25 cellular contexts compared by ENCODE assay signal in genomic region chr14:60732840-60733483, GRCh38. TPM values are rescaled to one million over a fixed set of nuclear protein-coding genes. Genes with fewer than 3 reads are reported as not detected.
"Had no signal": no experiment of that assay in that cellular context is flagged by ENCODE, and none has a peak within 500 bp of the region (broad histone marks: within the 10 kb centered on the region; RNA-seq: fewer than 3 reads in every experiment).

No MANE protein-coding gene starts in this region.

- DNase-seq: activated CD4-positive, alpha-beta T cell treated with anti-CD3 and anti-CD28 coated beads, Interleukin-2, amount 10 ng/mL, durations not matched to agents 24 days and 14 days; activated CD4-positive, alpha-beta T cell treated with anti-CD3 and anti-CD28 coated beads, Interleukin-2, amount 50 U/mL, for 4 hours; activated CD8-positive, alpha-beta T cell treated with anti-CD3 and anti-CD28 coated beads, Interleukin-2, amount 10 ng/mL, durations not matched to agents 7 days and 5 days; activated gamma-delta T cell treated with Interleukin-2 at 50 U/mL for 16 hours; activated naive CD4-positive, alpha-beta T cell treated with anti-CD3 and anti-CD28 coated beads for 36 hours; activated naive CD8-positive, alpha-beta T cell treated with anti-CD3 and anti-CD28 coated beads, Interleukin-2, amount 50 U/mL, for 24 hours; activated T-cell treated with anti-CD3 and anti-CD28 coated beads for 4 hours; activated T-cell treated with anti-CD3 and anti-CD28 coated beads, Interleukin-2, amount 50 U/mL, for 4 hours; anterior cingulate cortex; caudate nucleus; cerebellar nuclear complex; NCI-H1105; NCI-H1417 treated with DMSO at 0.1 percent for 48 hours; NCI-H187 treated with DMSO at 0.1 percent for 48 hours; NCI-H2081; NCI-H345; NCI-H524 treated with DMSO at 0.1 percent for 48 hours; PC-9; Right ventricle myocardium superior; SW 1271; T1000; WERI-Rb-1 had no signal

- H3K36me3 Mint-ChIP-seq: brain had no signal

- H3K9me3 Mint-ChIP-seq: activated naive CD4-positive, alpha-beta T cell treated with anti-CD3 and anti-CD28 coated beads for 36 hours; activated naive CD8-positive, alpha-beta T cell treated with anti-CD3 and anti-CD28 coated beads, Interleukin-2, amount 50 U/mL, for 24 hours; activated T-cell treated with anti-CD3 and anti-CD28 coated beads, Interleukin-2, amount 50 U/mL, for 4 hours; activated T-helper 1 cell treated with anti-CD3 and anti-CD28 coated beads, Interleukin-12 subunit alpha, Interleukin-12 subunit beta, Interleukin-2, Interleukin-4 antibody, amounts not matched to agents 30 ng/mL and 10 ng/mL and 1 ng/mL, durations not matched to agents 14 hours and 24 hours and 36 hours had no signal

- H3K27ac Mint-ChIP-seq: activated CD4-positive, alpha-beta T cell treated with anti-CD3 and anti-CD28 coated beads, Interleukin-2, amount 10 ng/mL, durations not matched to agents 24 days and 14 days; activated CD8-positive, alpha-beta T cell treated with anti-CD3 and anti-CD28 coated beads, Interleukin-2, amount 10 ng/mL, durations not matched to agents 7 days and 5 days; activated naive CD4-positive, alpha-beta T cell treated with anti-CD3 and anti-CD28 coated beads for 36 hours; activated naive CD8-positive, alpha-beta T cell; activated naive CD8-positive, alpha-beta T cell treated with anti-CD3 and anti-CD28 coated beads, Interleukin-2, amount 50 U/mL, for 24 hours; activated T-helper 1 cell treated with anti-CD3 and anti-CD28 coated beads, Interleukin-12 subunit alpha, Interleukin-12 subunit beta, Interleukin-2, Interleukin-4 antibody, amounts not matched to agents 30 ng/mL and 10 ng/mL and 1 ng/mL, durations not matched to agents 14 hours and 24 hours and 36 hours; brain had no signal

- H3K4me3 Mint-ChIP-seq: activated CD4-positive, alpha-beta T cell treated with anti-CD3 and anti-CD28 coated beads, Interleukin-2, amount 10 ng/mL, durations not matched to agents 24 days and 14 days; activated CD8-positive, alpha-beta T cell treated with anti-CD3 and anti-CD28 coated beads, Interleukin-2, amount 10 ng/mL, durations not matched to agents 7 days and 5 days; activated naive CD4-positive, alpha-beta T cell treated with anti-CD3 and anti-CD28 coated beads for 36 hours; activated naive CD8-positive, alpha-beta T cell; activated T-helper 1 cell treated with anti-CD3 and anti-CD28 coated beads, Interleukin-12 subunit alpha, Interleukin-12 subunit beta, Interleukin-2, Interleukin-4 antibody, amounts not matched to agents 30 ng/mL and 10 ng/mL and 1 ng/mL, durations not matched to agents 14 hours and 24 hours and 36 hours had no signal

- H2AFZ ChIP-seq: PC-9 had no signal

- H3K27ac ChIP-seq: PC-9, WERI-Rb-1 had no signal

- ATAC-seq: activated CD8-positive, alpha-beta T cell treated with anti-CD3 and anti-CD28 coated beads, Interleukin-2, amount 10 ng/mL, durations not matched to agents 7 days and 5 days; activated naive CD8-positive, alpha-beta T cell treated with anti-CD3 and anti-CD28 coated beads, Interleukin-2, amount 50 U/mL, for 24 hours; activated T-cell treated with anti-CD3 and anti-CD28 coated beads, Interleukin-2, amount 50 U/mL, for 4 hours had no signal

- H3K36me3 ChIP-seq: WERI-Rb-1 had no signal

- H3K4me3 ChIP-seq: PC-9 had no signal

RNA-seq across cellular contexts. Expression of gene SIX4, which starts 8.8 kb away (rescaled TPM):
- total RNA-seq: activated naive CD4-positive, alpha-beta T cell treated with anti-CD3 and anti-CD28 coated beads for 36 hours had no signal
